Comparison of ENCODE assay signal across 18 cellular contexts in genomic region chr1:87497804-87498203, GRCh38.
"Had no signal": no experiment of that assay in that cellular context is flagged by ENCODE, and none has a peak within 500 bp of the region (broad histone marks: within the 10 kb centered on the region; RNA-seq: fewer than 3 reads in every experiment).

No MANE protein-coding gene starts in this region.

- H3K27me3 ChIP-seq: gastroesophageal sphincter, sigmoid colon, upper lobe of left lung had no signal

- H3K4me3 Mint-ChIP-seq: activated B cell treated with CpG ODN at 0.5 μM for 24 hours; activated CD4-positive, alpha-beta T cell treated with anti-CD3 and anti-CD28 coated beads, Interleukin-2, amount 10 ng/mL, durations not matched to agents 7 days and 5 days; activated naive CD4-positive, alpha-beta T cell treated with anti-CD3 and anti-CD28 coated beads, Interleukin-2, amount 10 ng/mL, durations not matched to agents 7 days and 5 days; nephron progenitor cell had no signal

- DNase-seq: activated B cell treated with CpG ODN at 0.5 μM for 24 hours; activated CD4-positive, alpha-beta T cell treated with anti-CD3 and anti-CD28 coated beads, Interleukin-2, amount 10 ng/mL, durations not matched to agents 7 days and 5 days; activated naive CD4-positive, alpha-beta T cell treated with anti-CD3 and anti-CD28 coated beads, Interleukin-2, amount 10 ng/mL, durations not matched to agents 7 days and 5 days; caudate nucleus; effector CD4-positive, alpha-beta T cell; kidney; left ventricle myocardium superior; mesendoderm; nephron progenitor cell; sigmoid colon; stimulated activated CD4-positive, alpha-beta T cell treated with anti-CD3 and anti-CD28 coated beads, Interleukin-2, amount 100 ng/mL, for 24 hours; stimulated activated naive CD4-positive, alpha-beta T cell; substantia nigra; upper lobe of left lung had no signal

- ATAC-seq: gastroesophageal sphincter, left ventricle myocardium superior had no signal

- H3K36me3 Mint-ChIP-seq: activated naive CD4-positive, alpha-beta T cell treated with anti-CD3 and anti-CD28 coated beads, Interleukin-2, amount 10 ng/mL, durations not matched to agents 7 days and 5 days had no signal

- H3K4me3 ChIP-seq: coronary artery, gastroesophageal sphincter, sigmoid colon, upper lobe of left lung had no signal

- H3K4me1 Mint-ChIP-seq: activated CD4-positive, alpha-beta T cell treated with anti-CD3 and anti-CD28 coated beads, Interleukin-2, amount 10 ng/mL, durations not matched to agents 7 days and 5 days; activated naive CD4-positive, alpha-beta T cell treated with anti-CD3 and anti-CD28 coated beads, Interleukin-2, amount 10 ng/mL, durations not matched to agents 7 days and 5 days; nephron progenitor cell had no signal

- H3K9me3 Mint-ChIP-seq: activated B cell treated with CpG ODN at 0.5 μM for 24 hours; activated CD4-positive, alpha-beta T cell treated with anti-CD3 and anti-CD28 coated beads, Interleukin-2, amount 10 ng/mL, durations not matched to agents 7 days and 5 days; activated naive CD4-positive, alpha-beta T cell treated with anti-CD3 and anti-CD28 coated beads, Interleukin-2, amount 10 ng/mL, durations not matched to agents 7 days and 5 days; activated T-helper 2 cell treated with anti-CD3 and anti-CD28 coated beads, Interferon-gamma antibody, Interleukin-2, Interleukin-4, amounts not matched to agents 10 μg/mL and 5 μg/mL and 100 μg/mL, durations not matched to agents 14 hours and 24 hours and 36 hours had no signal

- H3K27ac Mint-ChIP-seq: activated B cell treated with CpG ODN at 0.5 μM for 24 hours; activated CD4-positive, alpha-beta T cell treated with anti-CD3 and anti-CD28 coated beads, Interleukin-2, amount 10 ng/mL, durations not matched to agents 7 days and 5 days; activated naive CD4-positive, alpha-beta T cell treated with anti-CD3 and anti-CD28 coated beads, Interleukin-2, amount 10 ng/mL, durations not matched to agents 7 days and 5 days; activated T-helper 2 cell treated with anti-CD3 and anti-CD28 coated beads, Interferon-gamma antibody, Interleukin-2, Interleukin-4, amounts not matched to agents 10 μg/mL and 5 μg/mL and 100 μg/mL, durations not matched to agents 14 hours and 24 hours and 36 hours; nephron progenitor cell had no signal

- H3K27ac ChIP-seq: epithelial cell of prostate, sigmoid colon, upper lobe of left lung had no signal

- H3K36me3 ChIP-seq: gastroesophageal sphincter, sigmoid colon, upper lobe of left lung had no signal

- H3K9me3 ChIP-seq: gastroesophageal sphincter, sigmoid colon, upper lobe of left lung had no signal

- H3K27me3 Mint-ChIP-seq: activated B cell treated with CpG ODN at 0.5 μM for 24 hours; activated CD4-positive, alpha-beta T cell treated with anti-CD3 and anti-CD28 coated beads, Interleukin-2, amount 10 ng/mL, durations not matched to agents 7 days and 5 days; activated naive CD4-positive, alpha-beta T cell treated with anti-CD3 and anti-CD28 coated beads, Interleukin-2, amount 10 ng/mL, durations not matched to agents 7 days and 5 days had no signal

- H3K4me1 ChIP-seq: upper lobe of left lung had no signal
